ENCODE assay signal across 11 cellular contexts in genomic region chr7:1539346-1540321, GRCh38. TPM values are rescaled to one million over a fixed set of nuclear protein-coding genes. Genes with fewer than 3 reads are reported as not detected.
A peak's percentile ranks its signal among the peaks of the same experiment; 100 is the strongest.
DNase-seq lines count a peak whose midpoint lies in the region; TF ChIP-seq lines count a peak whose summit lies in the region.
"Had no signal": no experiment of that assay in that cellular context is flagged by ENCODE, and none has a peak within 500 bp of the region (broad histone marks: within the 10 kb centered on the region; RNA-seq: fewer than 3 reads in every experiment).

No MANE protein-coding gene starts in this region.

- H3K9me3 ChIP-seq in sigmoid colon: no peaks in the 10 kb centered on the region

- H3K36me3 ChIP-seq in sigmoid colon: peaks cover 6 to 54% (median 24%) of the 10 kb centered on the region in 4 donors

- H3K4me3 Mint-ChIP-seq in IgD-negative memory B cell: no peak overlapping the region

- intact Hi-C loops in sigmoid colon (cut with DNase I): loop anchor here (10.0 kb wide), 1 partner anchor 1025 kb away; the partner anchor contains the start of gene PDGFA

- H3K27ac ChIP-seq in sigmoid colon: peak overlapping the region; percentile 95 to 100 (median 98)
- H3K27ac ChIP-seq: epithelial cell of prostate, KMS-11 had no signal

- no peaks in the 10 kb centered on the region for H3K4me1 Mint-ChIP-seq in IgD-negative memory B cell

- no peak for TF ChIP-seq EP300 in sigmoid colon (IDR thresholded peaks at IDR 0.05)

- TF ChIP-seq CTCF in fibroblast of mammary gland (conservative IDR thresholded peaks at IDR 0.05; ENCODE audit: control insufficient read depth, insufficient read depth, low read depth, low read length) (no peak), sigmoid colon (IDR thresholded peaks at IDR 0.05) (no peak)

- H3K36me3 Mint-ChIP-seq in IgD-negative memory B cell: no peaks in the 10 kb centered on the region

- TF ChIP-seq POLR2A in sigmoid colon (IDR thresholded peaks at IDR 0.05): no peak

- H3K9me3 Mint-ChIP-seq in IgD-negative memory B cell: no peaks in the 10 kb centered on the region

- peak overlapping the region in 2 of 3 donors; percentile 48 to 78 for H3K27ac Mint-ChIP-seq in IgD-negative memory B cell

- no peaks in the 10 kb centered on the region for H3K27me3 Mint-ChIP-seq in IgD-negative memory B cell

- H3K4me1 ChIP-seq in sigmoid colon: peaks cover 0 to 43% (median 33%) of the 10 kb centered on the region in 4 donors

- H3K27me3 ChIP-seq in sigmoid colon: no peaks in the 10 kb centered on the region

- 94% methylated on average over 68 of the region's 68 CpGs for WGBS in sigmoid colon, 2 donors

- H3K4me3 ChIP-seq in fibroblast of mammary gland (ENCODE audit: control insufficient read depth, low read depth, low read length): no peak overlapping the region
- H3K4me3 ChIP-seq in sigmoid colon: no peak overlapping the region

- DNase-seq in fibroblast of mammary gland (ENCODE audit: low read depth): peak; percentile 62
- peak; percentile 66 for DNase-seq in sigmoid colon
- no peak for DNase-seq in NCI-H1105 (lab: John Stamatoyannopoulos, UW)
- DNase-seq in RPMI8226: no peak
- no peak for DNase-seq in COR-L47 (lab: John Stamatoyannopoulos, UW)
- DNase-seq: activated CD4-positive, alpha-beta T cell treated with anti-CD3 and anti-CD28 coated beads, Interleukin-2, amount 50 U/mL, for 4 hours; retina; stimulated activated CD8-positive, alpha-beta memory T cell treated with anti-CD3 and anti-CD28 coated beads, Interleukin-4, amount 100 ng/mL, for 48 hours had no signal

RNA-seq across cellular contexts. Expression of gene MAFK, which starts 9.1 kb away (rescaled TPM):
- polyA plus RNA-seq in IgD-negative memory B cell: 0.81 TPM
- total RNA-seq in sigmoid colon: 10 to 100 TPM; 22.1 to 57.6 (median 42.5) TPM
- polyA plus RNA-seq in sigmoid colon: 10 to 100 TPM; 34.8 to 43.0 (median 42.1) TPM

RNA-seq across cellular contexts. Expression of gene TMEM184A, which starts 16.4 kb away (rescaled TPM):
- 0.08 TPM for polyA plus RNA-seq in IgD-negative memory B cell
- under 1 TPM in 1 of 4 donors, not detected in 3; 0.28 TPM for total RNA-seq in sigmoid colon
- polyA plus RNA-seq in sigmoid colon: 10 to 100 TPM in 2 of 3 donors, 1 to 10 TPM in 1; 8.4 to 60.3 (median 10.2) TPM

RNA-seq across cellular contexts. Expression of gene PSMG3, which starts 30.2 kb away (rescaled TPM):
- polyA plus RNA-seq in IgD-negative memory B cell (42.5 TPM), sigmoid colon (10 to 100 TPM; 50.5 to 68.0 (median 66.6) TPM)
- 10 to 100 TPM; 23.3 to 52.8 (median 41.6) TPM for total RNA-seq in sigmoid colon

RNA-seq across cellular contexts. Expression of gene INTS1, which starts 35.4 kb away (rescaled TPM):
- polyA plus RNA-seq in IgD-negative memory B cell (23.4 TPM), sigmoid colon (10 to 100 TPM; 16.2 to 78.3 (median 22.9) TPM)
- 10 to 100 TPM; 18.9 to 35.7 (median 26.2) TPM for total RNA-seq in sigmoid colon

Comparison
In these comparisons a context has a peak if more than half of its experiments do, and no peak if none do; other contexts are left out.
1. DNase-seq: peak in fibroblast of mammary gland (single experiment) and sigmoid colon (single experiment); none in NCI-H1105 (single experiment), RPMI8226 (single experiment) and COR-L47 (single experiment).
2. RNA of gene MAFK, which starts 9.1 kb away (polyA plus RNA-seq): 34.8 to 43.0 TPM in sigmoid colon; 0.81 TPM in IgD-negative memory B cell (single experiment); every median in the first group is over 10 times any median in the second.